19 cellular contexts compared by ENCODE assay signal in the genomic region with DNA sequence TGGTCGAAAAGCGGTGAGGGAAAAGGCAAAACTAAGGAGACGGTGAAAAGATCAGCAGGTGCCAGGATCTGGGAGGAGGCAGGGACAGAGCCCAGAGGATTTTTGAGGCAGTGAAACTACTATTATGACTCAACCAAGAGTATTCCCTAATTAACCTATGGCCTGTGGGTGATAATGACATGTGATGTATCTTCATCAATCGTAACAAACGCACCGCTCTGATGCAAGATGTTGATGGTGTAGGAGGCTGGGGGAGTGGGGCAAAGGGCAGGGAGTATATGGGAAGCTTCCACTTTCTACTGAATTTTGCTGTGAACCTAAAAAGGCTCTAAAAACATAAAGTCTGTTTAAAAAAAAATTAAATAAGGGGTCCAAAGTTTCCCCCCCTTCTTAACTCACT. TPM values are rescaled to one million over a fixed set of nuclear protein-coding genes. Genes with fewer than 3 reads are reported as not detected.
"Had no signal": no experiment of that assay in that cellular context is flagged by ENCODE, and none has a peak within 500 bp of the region (broad histone marks: within the 10 kb centered on the region; RNA-seq: fewer than 3 reads in every experiment).

No MANE protein-coding gene starts in this region.

- H3K36me3 ChIP-seq: ascending aorta, breast epithelium, gastroesophageal sphincter, ovary, sigmoid colon, uterus had no signal

- H3K27me3 ChIP-seq: ascending aorta, breast epithelium, ovary, uterus had no signal

- ATAC-seq: activated CD4-positive, CD25-positive, alpha-beta regulatory T cell treated with anti-CD3 and anti-CD28 coated beads, Interleukin-2, amount 50 U/mL, for 24 hours; gastroesophageal sphincter; left lobe of liver had no signal

- H3K27ac ChIP-seq: ascending aorta, breast epithelium, gastroesophageal sphincter, ovary, sigmoid colon, uterus had no signal

- H3K4me3 ChIP-seq: ascending aorta, breast epithelium, gastroesophageal sphincter, ovary, sigmoid colon, uterus had no signal

- H3K27ac Mint-ChIP-seq: dendritic cell treated with granulocyte-macrophage colony-stimulating factor and Interleukin-4, amounts not matched to agents 40 ng/mL and 50 ng/mL, for 4 days had no signal

- DNase-seq: activated CD4-positive, alpha-beta T cell treated with anti-CD3 and anti-CD28 coated beads, Interleukin-2, amount 50 U/mL, for 4 hours; activated effector memory CD4-positive, alpha-beta T cell treated with anti-CD3 and anti-CD28 coated beads, Interleukin-2, amount 50 U/mL, for 16 hours; activated T-cell treated with anti-CD3 and anti-CD28 coated beads, Interleukin-2, amount 50 U/mL, for 1 hour; cerebellar nuclear complex; effector memory CD4-positive, alpha-beta T cell; islet precursor cell; midbrain; ovary; sigmoid colon; stimulated activated CD4-positive, alpha-beta T cell treated with anti-CD3 and anti-CD28 coated beads, Interleukin-1b, Interleukin-23, amount 100 ng/mL, for 48 hours; T-helper 9 cell; uterus had no signal

- H3K9me3 ChIP-seq: ascending aorta, breast epithelium, gastroesophageal sphincter, ovary, sigmoid colon, uterus had no signal

- H3K4me3 Mint-ChIP-seq: dendritic cell treated with granulocyte-macrophage colony-stimulating factor and Interleukin-4, amounts not matched to agents 40 ng/mL and 50 ng/mL, for 4 days; neural crest cell had no signal

- H3K4me1 ChIP-seq: ascending aorta, breast epithelium, gastroesophageal sphincter, sigmoid colon, uterus had no signal

- H3K4me1 Mint-ChIP-seq: neural crest cell had no signal

- H3K9me3 Mint-ChIP-seq: dendritic cell treated with granulocyte-macrophage colony-stimulating factor and Interleukin-4, amounts not matched to agents 40 ng/mL and 50 ng/mL, for 4 days; neural crest cell had no signal

RNA-seq across cellular contexts. Expression of a gene that starts 25.5 kb away (rescaled TPM):
- total RNA-seq: ascending aorta had no signal
